Comparison of ENCODE assay signal across 9 cellular contexts in the genomic region with DNA sequence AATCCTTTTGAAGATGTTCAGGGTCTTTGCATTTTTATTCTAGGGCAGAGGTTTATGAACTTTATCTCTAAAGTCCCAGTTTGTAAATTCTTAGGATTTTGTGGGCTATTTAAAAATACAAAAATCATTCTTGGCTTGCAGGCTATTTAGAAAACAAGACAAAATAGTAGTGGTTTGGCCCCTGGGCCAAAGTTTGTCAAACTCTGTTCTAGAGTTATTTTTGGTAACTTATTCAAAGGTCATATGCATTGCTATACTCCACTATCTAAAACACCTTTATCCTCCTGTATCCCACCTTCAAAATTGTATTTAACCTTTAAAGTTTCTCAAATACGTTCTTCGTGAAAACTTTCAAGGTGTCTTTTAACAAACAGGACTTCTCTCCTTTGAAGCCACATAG.
"Had no signal": no experiment of that assay in that cellular context is flagged by ENCODE, and none has a peak within 500 bp of the region (broad histone marks: within the 10 kb centered on the region; RNA-seq: fewer than 3 reads in every experiment).

No MANE protein-coding gene starts in this region.

- DNase-seq: GM23248, GOT3, H7, HFFc6, IMR-90 had no signal

- H3K4me3 ChIP-seq: GM23248, HAP-1, K562 had no signal

- H3K9me3 ChIP-seq: HAP-1 had no signal

- H3K36me3 ChIP-seq: HAP-1 had no signal

- H3K27ac ChIP-seq: GM23248, HL-60 had no signal

- H3K9ac ChIP-seq: GM23248 had no signal

- H3K4me1 ChIP-seq: HAP-1 had no signal

- H2AFZ ChIP-seq: GM23248 had no signal

- FAIRE-seq: K562 had no signal

- ATAC-seq: HCT116, K562 had no signal
